10 cellular contexts compared by ENCODE assay signal in the genomic region with DNA sequence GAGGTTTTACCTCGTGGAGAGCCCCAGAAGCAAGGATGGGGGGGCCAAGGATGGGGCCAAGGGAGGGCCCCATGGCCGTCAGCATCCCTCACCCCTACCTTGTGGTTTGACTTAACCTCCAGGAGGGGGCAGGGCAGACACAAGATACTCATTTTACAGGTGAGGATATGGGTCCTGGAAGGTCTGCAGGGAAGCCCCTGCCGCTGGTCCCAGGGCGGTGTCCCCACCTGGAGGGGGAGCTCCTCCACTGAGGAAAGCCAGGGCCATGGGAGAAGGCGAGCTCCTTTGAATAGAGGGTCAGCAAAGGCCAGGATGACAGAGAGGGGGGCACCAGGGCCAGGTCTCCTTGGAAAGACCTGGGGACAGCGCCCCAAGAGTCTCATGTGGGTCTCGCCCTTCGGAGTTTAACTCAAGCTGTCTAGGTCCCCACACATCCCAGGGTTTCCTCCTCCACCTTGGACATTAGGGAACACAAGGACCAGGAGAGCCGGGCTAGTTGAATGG. TPM values are rescaled to one million over a fixed set of nuclear protein-coding genes. Genes with fewer than 3 reads are reported as not detected.
DNase-seq lines count a peak whose midpoint lies in the region; ATAC-seq and TF ChIP-seq lines count a peak whose summit lies in the region.
"Had no signal": no experiment of that assay in that cellular context is flagged by ENCODE, and none has a peak within 500 bp of the region (broad histone marks: within the 10 kb centered on the region; RNA-seq: fewer than 3 reads in every experiment).

No MANE protein-coding gene starts in this region.

- peak; percentile 51 for TF ChIP-seq CTCF in CD8-positive, alpha-beta T cell (IDR thresholded peaks at IDR 0.05)

- no peak overlapping the region for H3K4me3 ChIP-seq in CD8-positive, alpha-beta T cell (ENCODE audit: low read depth, low read length)
- no peak overlapping the region for H3K4me3 ChIP-seq in H7 (ENCODE audit: insufficient read depth, low read depth, low read length)
- H3K4me3 ChIP-seq: GM23248, SJCRH30 had no signal

- ATAC-seq in CD8-positive, alpha-beta T cell: peak; percentile 60

- H3K27ac Mint-ChIP-seq in CD8-positive, alpha-beta T cell: peak overlapping the region; percentile 53

- H3K27me3 ChIP-seq in CD8-positive, alpha-beta T cell (ENCODE audit: insufficient read depth, low read length): no peaks in the 10 kb centered on the region
- H3K27me3 ChIP-seq in H7 (ENCODE audit: control insufficient read depth, insufficient read depth, low read length): peaks cover 20% of the 10 kb centered on the region
- H3K27me3 ChIP-seq: SJCRH30 had no signal

- no peaks in the 10 kb centered on the region for H3K9me3 ChIP-seq in CD8-positive, alpha-beta T cell (ENCODE audit: low read length)
- H3K9me3 ChIP-seq: SJCRH30 had no signal

- intact Hi-C loops in CD8-positive, alpha-beta T cell (cut with DNase I, micrococcal nuclease): loop anchor here (1.0 to 5.0 kb wide), 4 partner anchors 64 to 336 kb away; no protein-coding TSS in a partner anchor

- no peaks in the 10 kb centered on the region for H3K27me3 Mint-ChIP-seq in CD8-positive, alpha-beta T cell (ENCODE audit: low read depth)

- H3K4me1 ChIP-seq in CD8-positive, alpha-beta T cell (ENCODE audit: insufficient read depth, low read length): peaks cover 23% of the 10 kb centered on the region

- peak overlapping the region; percentile 62 for H3K4me3 Mint-ChIP-seq in CD8-positive, alpha-beta T cell

- H3K27ac ChIP-seq in CD8-positive, alpha-beta T cell (ENCODE audit: low read depth, low read length): no peak overlapping the region
- H3K27ac ChIP-seq: GM23248, SJCRH30 had no signal

- peak in 4 of 7 experiments; percentile 39 to 58 (median 51) for DNase-seq in CD8-positive, alpha-beta T cell
- DNase-seq in H7 (peak; percentile 95), iPS DF 4.7 (ENCODE audit: extremely low read depth, low spot score) (peak; percentile 51), HT-29 (ENCODE audit: low spot score) (no peak), AML-193 (lab: John Stamatoyannopoulos, UW) (no peak), Kasumi-1 (lab: John Stamatoyannopoulos, UW) (no peak), medulla oblongata (ENCODE audit: extremely low spot score) (no peak)
- DNase-seq in activated CD4-positive, alpha-beta T cell treated with anti-CD3 and anti-CD28 coated beads for 48 hours: peak; percentile 56
- DNase-seq: GM23248 had no signal

- H3K36me3 ChIP-seq in CD8-positive, alpha-beta T cell (ENCODE audit: insufficient read depth, low read length): no peaks in the 10 kb centered on the region
- H3K36me3 ChIP-seq in H7 (replicated peaks; ENCODE audit: control insufficient read depth, insufficient read depth, low read length): no peaks in the 10 kb centered on the region
- H3K36me3 ChIP-seq: SJCRH30 had no signal

- peaks cover 6% of the 10 kb centered on the region for H3K36me3 Mint-ChIP-seq in CD8-positive, alpha-beta T cell

- CTCF ChIA-PET in CD8-positive, alpha-beta T cell (lab: Charles Lee): interaction anchor here (0.8 to 3.5 kb wide), 15 partner anchors 10 to 152 kb away, joined by 3 to 26 read pairs (median 6); no protein-coding TSS in a partner anchor

- POLR2A ChIA-PET in CD8-positive, alpha-beta T cell (lab: Charles Lee): interaction anchor here (0.7 kb wide), 1 partner anchor 14 kb away, joined by 3 read pairs; no protein-coding TSS in a partner anchor

- peaks cover 26% of the 10 kb centered on the region for H3K4me1 Mint-ChIP-seq in CD8-positive, alpha-beta T cell (ENCODE audit: low read depth)

- no peaks in the 10 kb centered on the region for H3K9me3 Mint-ChIP-seq in CD8-positive, alpha-beta T cell

RNA-seq across cellular contexts. Expression of gene ADORA2A, which starts 5.9 kb away (rescaled TPM):
- 10 to 100 TPM; 15.9 to 17.2 TPM for total RNA-seq in CD8-positive, alpha-beta T cell
- total RNA-seq in H7 (2014; rRNA removed; shearing (Covaris generic)): 4.0 and 7.0 TPM in 2 replicates
- total RNA-seq in HT-29 (2014; rRNA removed; shearing (Covaris generic)): 0.36 and 0.44 TPM in 2 replicates

Comparison
In these comparisons a context has a peak if more than half of its experiments do, and no peak if none do; other contexts are left out.
1. DNase-seq: peak in CD8-positive, alpha-beta T cell (4 of 7), H7 (single experiment), activated CD4-positive, alpha-beta T cell treated with anti-CD3 and anti-CD28 coated beads for 48 hours (single experiment) and iPS DF 4.7 (single experiment); none in HT-29 (single experiment), AML-193 (0 of 2), Kasumi-1 (0 of 2) and medulla oblongata (single experiment).